ENCODE assay signal across 39 cellular contexts in genomic region chr9:20276762-20277161, GRCh38.
"Had no signal": no experiment of that assay in that cellular context is flagged by ENCODE, and none has a peak within 500 bp of the region (broad histone marks: within the 10 kb centered on the region; RNA-seq: fewer than 3 reads in every experiment).

No MANE protein-coding gene starts in this region.

- H3K4me3 ChIP-seq: adrenal gland, body of pancreas, breast epithelium, cardiac muscle cell had no signal

- H3K4me1 Mint-ChIP-seq: activated B cell treated with CpG ODN at 0.5 μM for 24 hours; central memory CD8-positive, alpha-beta T cell had no signal

- H3K4me1 ChIP-seq: adrenal gland, body of pancreas, breast epithelium had no signal

- H3K36me3 ChIP-seq: adrenal gland, brain microvascular endothelial cell, breast epithelium, cardiac muscle cell had no signal

- H3K27ac Mint-ChIP-seq: activated B cell treated with CpG ODN at 0.5 μM for 24 hours; activated CD4-positive, alpha-beta memory T cell treated with anti-CD3 and anti-CD28 coated beads for 36 hours; activated CD4-positive, alpha-beta T cell treated with anti-CD3 and anti-CD28 coated beads, Interleukin-2, amount 10 ng/mL, durations not matched to agents 24 days and 14 days; activated CD8-positive, alpha-beta T cell treated with anti-CD3 and anti-CD28 coated beads for 36 hours; activated naive CD4-positive, alpha-beta T cell treated with anti-CD3 and anti-CD28 coated beads for 36 hours; activated T-cell treated with anti-CD3 and anti-CD28 coated beads, Interleukin-2, amount 50 U/mL, for 72 hours; activated T-helper 1 cell treated with anti-CD3 and anti-CD28 coated beads, Interleukin-12 subunit alpha, Interleukin-12 subunit beta, Interleukin-2, Interleukin-4 antibody, amounts not matched to agents 30 ng/mL and 10 ng/mL and 1 ng/mL, durations not matched to agents 14 hours and 24 hours and 36 hours; activated T-helper 17 cell treated with anti-CD3 and anti-CD28 coated beads, Interleukin-2, amount 50 U/mL, for 72 hours; T-helper 1 cell treated with Interleukin-12 subunit alpha and Interleukin-12 subunit beta and Interleukin-4 antibody, amounts not matched to agents 30 μg/mL and 1 μg/mL, for 36 hours; T-helper 2 cell treated with Interferon-gamma antibody and Interleukin-4, amounts not matched to agents 5 μg/mL and 100 μg/mL, for 36 hours had no signal

- FAIRE-seq: astrocyte, TTC549 had no signal

- H3K27me3 Mint-ChIP-seq: activated CD4-positive, alpha-beta memory T cell treated with anti-CD3 and anti-CD28 coated beads for 36 hours; activated CD4-positive, alpha-beta T cell treated with anti-CD3 and anti-CD28 coated beads, Interleukin-2, amount 10 ng/mL, durations not matched to agents 24 days and 14 days; activated CD8-positive, alpha-beta T cell treated with anti-CD3 and anti-CD28 coated beads for 36 hours; activated T-helper 17 cell treated with anti-CD3 and anti-CD28 coated beads, Interleukin-2, amount 50 U/mL, for 72 hours; central memory CD8-positive, alpha-beta T cell had no signal

- H3K27ac ChIP-seq: adrenal gland, body of pancreas, brain microvascular endothelial cell, breast epithelium, cardiac muscle cell, VCaP had no signal

- H3K9me3 ChIP-seq: adrenal gland had no signal

- DNase-seq: activated B cell treated with CpG ODN at 0.5 μM for 24 hours; activated CD4-positive, alpha-beta memory T cell treated with anti-CD3 and anti-CD28 coated beads for 36 hours; activated CD4-positive, alpha-beta T cell treated with anti-CD3 and anti-CD28 coated beads for 4 hours; activated CD4-positive, alpha-beta T cell treated with anti-CD3 and anti-CD28 coated beads, Interleukin-2, amount 10 ng/mL, durations not matched to agents 24 days and 14 days; activated CD4-positive, alpha-beta T cell treated with anti-CD3 and anti-CD28 coated beads, Interleukin-2, amount 50 U/mL, for 1 hour; activated CD4-positive, alpha-beta T cell treated with anti-CD3 and anti-CD28 coated beads, Interleukin-2, amount 50 U/mL, for 4 hours; activated CD4-positive, CD25-positive, alpha-beta regulatory T cell treated with anti-CD3 and anti-CD28 coated beads, Interleukin-2, amount 50 U/mL, for 72 hours; activated CD8-positive, alpha-beta memory T cell treated with anti-CD3 and anti-CD28 coated beads, Interleukin-2, amount 50 U/mL, for 4 hours; activated CD8-positive, alpha-beta T cell treated with anti-CD3 and anti-CD28 coated beads for 36 hours; activated effector memory CD4-positive, alpha-beta T cell treated with anti-CD3 and anti-CD28 coated beads, Interleukin-2, amount 50 U/mL, for 16 hours; activated gamma-delta T cell treated with Interleukin-2 at 50 U/mL for 16 hours; activated naive CD4-positive, alpha-beta T cell; activated naive CD4-positive, alpha-beta T cell treated with anti-CD3 and anti-CD28 coated beads for 36 hours; activated naive CD4-positive, alpha-beta T cell treated with anti-CD3 and anti-CD28 coated beads, Interleukin-2, amount 50 U/mL, for 16 hours; activated T-cell treated with anti-CD3 and anti-CD28 coated beads for 4 hours; activated T-cell treated with anti-CD3 and anti-CD28 coated beads, Interleukin-2, amount 50 U/mL, for 1 hour; activated T-cell treated with anti-CD3 and anti-CD28 coated beads, Interleukin-2, amount 50 U/mL, for 4 hours; activated T-cell treated with anti-CD3 and anti-CD28 coated beads, Interleukin-2, amount 50 U/mL, for 72 hours; adrenal gland; amniotic stem cell; aorta; body of pancreas; brain microvascular endothelial cell; caudate nucleus; cerebellar nuclear complex; T-helper 1 cell; T-helper 2 cell; T-helper 9 cell had no signal

- H3K9me3 Mint-ChIP-seq: central memory CD8-positive, alpha-beta T cell had no signal

- ATAC-seq: activated CD8-positive, alpha-beta T cell treated with anti-CD3 and anti-CD28 coated beads for 36 hours; activated naive CD4-positive, alpha-beta T cell treated with anti-CD3 and anti-CD28 coated beads, Interleukin-2, amount 50 U/mL, for 72 hours; activated T-cell treated with anti-CD3 and anti-CD28 coated beads, Interleukin-2, amount 50 U/mL, for 4 hours; activated T-cell treated with anti-CD3 and anti-CD28 coated beads, Interleukin-2, amount 50 U/mL, for 72 hours; activated T-helper 17 cell treated with anti-CD3 and anti-CD28 coated beads, Interleukin-2, amount 50 U/mL, for 72 hours; body of pancreas had no signal

- H3K4me3 Mint-ChIP-seq: activated B cell treated with CpG ODN at 0.5 μM for 24 hours; activated CD4-positive, alpha-beta memory T cell treated with anti-CD3 and anti-CD28 coated beads for 36 hours; activated CD4-positive, alpha-beta T cell treated with anti-CD3 and anti-CD28 coated beads, Interleukin-2, amount 10 ng/mL, durations not matched to agents 24 days and 14 days; activated CD8-positive, alpha-beta T cell treated with anti-CD3 and anti-CD28 coated beads for 36 hours; activated naive CD4-positive, alpha-beta T cell treated with anti-CD3 and anti-CD28 coated beads for 36 hours; activated T-cell treated with anti-CD3 and anti-CD28 coated beads, Interleukin-2, amount 50 U/mL, for 4 hours; activated T-cell treated with anti-CD3 and anti-CD28 coated beads, Interleukin-2, amount 50 U/mL, for 72 hours; activated T-helper 1 cell treated with anti-CD3 and anti-CD28 coated beads, Interleukin-12 subunit alpha, Interleukin-12 subunit beta, Interleukin-2, Interleukin-4 antibody, amounts not matched to agents 30 ng/mL and 10 ng/mL and 1 ng/mL, durations not matched to agents 14 hours and 24 hours and 36 hours; activated T-helper 17 cell treated with anti-CD3 and anti-CD28 coated beads, Interleukin-2, amount 50 U/mL, for 72 hours; central memory CD8-positive, alpha-beta T cell; T-helper 1 cell treated with Interleukin-12 subunit alpha and Interleukin-12 subunit beta and Interleukin-4 antibody, amounts not matched to agents 30 μg/mL and 1 μg/mL, for 36 hours; T-helper 2 cell treated with Interferon-gamma antibody and Interleukin-4, amounts not matched to agents 5 μg/mL and 100 μg/mL, for 36 hours had no signal

- H3K27me3 ChIP-seq: adrenal gland, body of pancreas, brain microvascular endothelial cell, breast epithelium, cardiac muscle cell had no signal
